ENCODE assay signal across 2 cellular contexts in the genomic region with DNA sequence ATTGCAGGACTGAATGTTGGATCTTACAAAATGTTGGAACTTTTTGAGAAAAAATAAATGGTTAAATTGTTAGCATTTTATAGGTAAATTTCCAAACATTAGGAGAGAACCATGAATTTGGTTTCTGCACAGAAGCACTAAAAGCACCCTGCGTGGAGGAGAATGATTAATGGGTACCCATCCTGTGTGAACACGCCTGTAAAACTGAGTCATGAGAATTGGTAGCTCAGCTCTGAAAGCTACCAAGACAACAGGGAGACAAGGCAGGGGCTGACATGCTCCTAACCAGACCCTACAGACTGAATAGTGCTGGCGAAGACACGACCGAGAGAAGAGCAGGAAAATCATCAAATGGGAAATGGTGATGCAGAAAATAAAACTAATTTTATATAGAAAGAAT.
TF ChIP-seq lines count a peak whose summit lies in the region.

No MANE protein-coding gene starts in this region.

TF ChIP-seq in A549, 52 proteins besides CTCF, POLR2A, EP300 and RAD21 (continued from another document):
- TF ChIP-seq CBX2 (IDR thresholded peaks at IDR 0.05; ENCODE audit: borderline replicate concordance, low read depth) (no peak), HMGXB4 (CRISPR knock-in tag; IDR thresholded peaks at IDR 0.05; ENCODE audit: borderline replicate concordance) (no peak), CEBPB (IDR thresholded peaks at IDR 0.05) (no peak), CHD2 (IDR thresholded peaks at IDR 0.05; ENCODE audit: low read length, partially characterized antibody) (no peak), ZFP36 (IDR thresholded peaks at IDR 0.05; ENCODE audit: borderline replicate concordance, partially characterized antibody) (no peak), CHD4 (IDR thresholded peaks at IDR 0.05; ENCODE audit: borderline replicate concordance) (no peak), EHMT2 (IDR thresholded peaks at IDR 0.05; ENCODE audit: low read depth) (no peak), EHF (CRISPR knock-in tag; IDR thresholded peaks at IDR 0.05) (no peak), RNF2 (IDR thresholded peaks at IDR 0.05; ENCODE audit: borderline replicate concordance, low read depth) (no peak), RARB (CRISPR knock-in tag; IDR thresholded peaks at IDR 0.05) (no peak), HEYL (CRISPR knock-in tag; IDR thresholded peaks at IDR 0.05) (no peak), E2F6 (IDR thresholded peaks at IDR 0.05; ENCODE audit: borderline replicate concordance, low read depth) (no peak), ZC3H11A (IDR thresholded peaks at IDR 0.05) (no peak)
TF ChIP-seq in A549: peak in this region for 0.

TF ChIP-seq in endothelial cell of umbilical vein, 7 proteins besides CTCF, POLR2A, EP300 and RAD21 (continued from another document):
- no peak for TF ChIP-seq JUN (IDR thresholded peaks at IDR 0.05; ENCODE audit: borderline replicate concordance, insufficient read depth, insufficient read length, low read depth)
- TF ChIP-seq, protein P1, sequence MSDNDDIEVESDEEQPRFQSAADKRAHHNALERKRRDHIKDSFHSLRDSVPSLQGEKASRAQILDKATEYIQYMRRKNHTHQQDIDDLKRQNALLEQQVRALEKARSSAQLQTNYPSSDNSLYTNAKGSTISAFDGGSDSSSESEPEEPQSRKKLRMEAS (IDR thresholded peaks at IDR 0.05; ENCODE audit: insufficient read depth, insufficient read length): no peak
- no peak for TF ChIP-seq EZH2 (IDR thresholded peaks at IDR 0.05; ENCODE audit: borderline replicate concordance, low read depth, low read length, severe bottlenecking)
- no peak for TF ChIP-seq GATA2 (IDR thresholded peaks at IDR 0.05; ENCODE audit: insufficient read depth, insufficient read length, low read depth, low read length)
- TF ChIP-seq POLR2AphosphoS5 (IDR thresholded peaks at IDR 0.05; ENCODE audit: insufficient read depth, low read depth, low read length): no peak
